Comparison of ENCODE assay signal across 8 cellular contexts in genomic region chr18:48777026-48777736, GRCh38.
DNase-seq lines count a peak whose midpoint lies in the region; ATAC-seq and TF ChIP-seq lines count a peak whose summit lies in the region.

No MANE protein-coding gene starts in this region.

- no peak overlapping the region for H3K4me3 ChIP-seq in hepatocyte

- no peaks in the 10 kb centered on the region for H4K20me1 ChIP-seq in hepatocyte (ENCODE audit: insufficient read depth, poor library complexity, severe bottlenecking)

- TF ChIP-seq CTCF in hepatocyte (IDR thresholded peaks at IDR 0.05; ENCODE audit: poor library complexity) = peak; percentile 87

- peak overlapping the region; percentile 99 for H3K27ac ChIP-seq in hepatocyte

- H3K27me3 ChIP-seq in hepatocyte = no peaks in the 10 kb centered on the region

- H3K79me2 ChIP-seq in hepatocyte = peaks cover 12% of the 10 kb centered on the region

- H3K36me3 ChIP-seq in hepatocyte (replicated peaks; ENCODE audit: insufficient read depth, low read depth) = no peaks in the 10 kb centered on the region

- H2AFZ ChIP-seq in hepatocyte = no peak overlapping the region

- WGBS in hepatocyte (ENCODE audit: low lambda C conversion rate, missing lambda C conversion rate) = 43% methylated on average over 13 of the region's 13 CpGs

- ATAC-seq in GM18498 (IDR thresholded peaks at IDR 0.05; ENCODE audit: unreplicated experiment) = peak; percentile 75
- ATAC-seq in HG03135 (IDR thresholded peaks at IDR 0.05; ENCODE audit: unreplicated experiment) = peak; percentile 56
- peak; percentile 70 for ATAC-seq in SK-N-SH treated with all-trans-retinoic acid at 6 μM for 48 hours

- no peak overlapping the region for H3K4me2 ChIP-seq in hepatocyte

- H3K4me1 ChIP-seq in hepatocyte (ENCODE audit: insufficient read depth) = peaks cover 57% of the 10 kb centered on the region

- H3K9me2 ChIP-seq in hepatocyte (replicated peaks; ENCODE audit: insufficient read depth) = no peaks in the 10 kb centered on the region

- DNase-seq in AG08396 (ENCODE audit: low spot score) (peak; percentile 83), hepatocyte (ENCODE audit: low spot score) (peak; percentile 85), DMS79 (lab: John Stamatoyannopoulos, UW) (no peak)
- peak; percentile 9 for DNase-seq in activated naive CD8-positive, alpha-beta T cell treated with anti-CD3 and anti-CD28 coated beads, Interleukin-2, amount 50 U/mL, for 16 hours (ENCODE audit: low read depth, low spot score)
- peak; percentile 46 to 56 for DNase-seq in stimulated activated CD4-positive, alpha-beta T cell treated with anti-CD3 and anti-CD28 coated beads, Interleukin-15, amount 100 ng/mL, for 1 hour (ENCODE audit: low read depth in 1 of 2, low spot score in 1 of 2)

- H3K9me3 ChIP-seq in hepatocyte (ENCODE audit: low read depth) = no peaks in the 10 kb centered on the region

TF ChIP-seq in SK-N-SH treated with all-trans-retinoic acid at 6 μM for 48 hours, 23 proteins besides CTCF, POLR2A, EP300 and RAD21:
- TF ChIP-seq CSRNP3 (CRISPR knock-in tag; IDR thresholded peaks at IDR 0.05) (no peak), TSHZ2 (CRISPR knock-in tag; IDR thresholded peaks at IDR 0.05) (no peak), BACH2 (CRISPR knock-in tag; IDR thresholded peaks at IDR 0.05; ENCODE audit: borderline replicate concordance) (no peak), CSDC2 (CRISPR knock-in tag; IDR thresholded peaks at IDR 0.05) (no peak), OSR1 (CRISPR knock-in tag; IDR thresholded peaks at IDR 0.05) (no peak), ZFP30 (CRISPR knock-in tag; IDR thresholded peaks at IDR 0.05) (no peak), GLIS3 (CRISPR knock-in tag; IDR thresholded peaks at IDR 0.05) (no peak), ARNTL (CRISPR knock-in tag; IDR thresholded peaks at IDR 0.05; ENCODE audit: borderline replicate concordance, low read depth) (no peak), ZNF8 (CRISPR knock-in tag; IDR thresholded peaks at IDR 0.05) (no peak), RARB (CRISPR knock-in tag; IDR thresholded peaks at IDR 0.05) (no peak), TOX (CRISPR knock-in tag; IDR thresholded peaks at IDR 0.05; ENCODE audit: borderline replicate concordance) (no peak), PPARA (CRISPR knock-in tag; IDR thresholded peaks at IDR 0.05; ENCODE audit: borderline replicate concordance) (no peak), POU6F1 (CRISPR knock-in tag; IDR thresholded peaks at IDR 0.05; ENCODE audit: borderline replicate concordance, low read depth) (no peak), ZFP3 (CRISPR knock-in tag; IDR thresholded peaks at IDR 0.05) (no peak), ZNF565 (CRISPR knock-in tag; conservative IDR thresholded peaks at IDR 0.05; ENCODE audit: low read depth) (no peak), CREB5 (CRISPR knock-in tag; IDR thresholded peaks at IDR 0.05; ENCODE audit: low read depth) (no peak), TCF4 (CRISPR knock-in tag; IDR thresholded peaks at IDR 0.05; ENCODE audit: borderline replicate concordance) (no peak), SNAI2 (CRISPR knock-in tag; IDR thresholded peaks at IDR 0.05) (no peak), ESRRG (CRISPR knock-in tag; IDR thresholded peaks at IDR 0.05) (no peak), ZC3H10 (CRISPR knock-in tag; IDR thresholded peaks at IDR 0.05) (no peak)
TF ChIP-seq in SK-N-SH treated with all-trans-retinoic acid at 6 μM for 48 hours: peak in this region for 0.
